ENCODE assay signal across 18 cellular contexts in the genomic region with DNA sequence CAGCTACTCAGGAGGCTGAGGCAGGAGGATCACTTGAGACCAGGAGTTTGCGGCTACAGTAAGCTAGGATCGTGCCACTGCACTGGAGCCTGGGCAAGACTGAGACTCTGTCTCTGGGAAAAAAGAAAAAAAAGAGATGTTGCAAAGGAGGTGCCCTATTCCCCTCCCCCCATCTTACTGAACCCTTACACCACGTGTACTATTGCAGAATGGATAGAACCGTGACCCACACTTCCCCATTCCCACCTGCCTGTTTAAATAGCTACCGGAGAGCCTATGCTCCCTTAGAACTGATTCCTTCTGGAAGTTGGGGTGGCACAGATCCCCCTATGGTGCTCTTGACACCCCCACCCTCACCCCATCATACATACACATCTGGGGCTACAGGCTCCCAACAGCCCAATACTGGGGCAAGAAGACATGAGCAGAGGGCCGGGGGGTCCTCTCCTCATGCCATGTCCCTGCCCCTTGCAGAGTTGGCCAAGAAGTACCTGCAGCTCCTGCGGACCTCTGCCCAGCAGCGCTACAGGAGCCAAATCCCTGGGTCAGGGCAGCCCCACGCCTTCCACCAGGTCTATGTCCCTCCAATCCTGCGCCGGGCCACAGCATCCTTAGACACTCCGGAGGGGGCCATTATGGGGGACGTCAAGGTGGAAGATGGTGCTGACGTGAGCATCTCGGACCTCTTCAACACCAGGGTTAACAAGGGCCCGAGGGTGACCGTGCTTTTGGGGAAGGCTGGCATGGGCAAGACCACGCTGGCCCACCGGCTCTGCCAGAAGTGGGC. TPM values are rescaled to one million over a fixed set of nuclear protein-coding genes. Genes with fewer than 3 reads are reported as not detected.
A peak's percentile ranks its signal among the peaks of the same experiment; 100 is the strongest.
DNase-seq lines count a peak whose midpoint lies in the region; ATAC-seq and TF ChIP-seq lines count a peak whose summit lies in the region.
"Had no signal": no experiment of that assay in that cellular context is flagged by ENCODE, and none has a peak within 500 bp of the region (broad histone marks: within the 10 kb centered on the region; RNA-seq: fewer than 3 reads in every experiment).

No MANE protein-coding gene starts in this region.

- peak overlapping the region; percentile 34 for H3K4me3 Mint-ChIP-seq in CD4-positive, alpha-beta T cell
- H3K4me3 Mint-ChIP-seq in T-helper 17 cell, result peak overlapping the region; percentile 62

- no peak for TF ChIP-seq POLR2A in prostate gland (IDR thresholded peaks at IDR 0.05)

- no peaks in the 10 kb centered on the region for H3K36me3 ChIP-seq in H7 (replicated peaks; ENCODE audit: control insufficient read depth, insufficient read depth, low read length)
- peaks cover 72% of the 10 kb centered on the region for H3K36me3 ChIP-seq in neutrophil
- H3K36me3 ChIP-seq in prostate gland, result no peaks in the 10 kb centered on the region
- H3K36me3 ChIP-seq: HAP-1 had no signal

- H3K4me3 ChIP-seq in H7 (ENCODE audit: insufficient read depth, low read depth, low read length) (no peak overlapping the region), neutrophil (ENCODE audit: low read depth in 1 of 2, low read length in 1 of 2) (peak overlapping the region; percentile 13 to 49), prostate gland (no peak overlapping the region)
- H3K4me3 ChIP-seq: HAP-1, skin epidermis, stomach had no signal

- no peaks in the 10 kb centered on the region for H3K27me3 Mint-ChIP-seq in CD4-positive, alpha-beta T cell
- H3K27me3 Mint-ChIP-seq in T-helper 17 cell, result no peaks in the 10 kb centered on the region

- POLR2A ChIA-PET in CD4-positive, alpha-beta T cell (lab: Charles Lee), result interaction anchor here (2.8 to 7.0 kb wide), 4 partner anchors 14 to 36 kb away, joined by 27 to 55 read pairs (median 42); partner anchors contain the start of gene NLRC5

- no peak for ATAC-seq in CD4-positive, alpha-beta T cell (ENCODE audit: poor library complexity)
- ATAC-seq in T-helper 17 cell (no peak), HG02840 (IDR thresholded peaks at IDR 0.05; ENCODE audit: low FRiP score, unreplicated experiment) (no peak)
- ATAC-seq: activated naive CD4-positive, alpha-beta T cell treated with anti-CD3 and anti-CD28 coated beads, Interleukin-2, amount 50 U/mL, for 72 hours had no signal

- H3K27me3 ChIP-seq in CD4-positive, alpha-beta T cell (ENCODE audit: control insufficient read depth, insufficient read depth, low read length), result no peaks in the 10 kb centered on the region
- H3K27me3 ChIP-seq in H7 (ENCODE audit: control insufficient read depth, insufficient read depth, low read length) (peaks cover 1% of the 10 kb centered on the region), neutrophil (no peaks in the 10 kb centered on the region), prostate gland (replicated peaks; ENCODE audit: insufficient read depth) (no peaks in the 10 kb centered on the region)
- H3K27me3 ChIP-seq: stomach had no signal

- no peak for TF ChIP-seq CTCF in CD4-positive, alpha-beta T cell (IDR thresholded peaks at IDR 0.05)
- TF ChIP-seq CTCF in neutrophil (IDR thresholded peaks at IDR 0.05) (no peak), prostate gland (IDR thresholded peaks at IDR 0.05) (no peak)

- H3K9me3 Mint-ChIP-seq in CD4-positive, alpha-beta T cell, result no peaks in the 10 kb centered on the region

- no peak overlapping the region for H3K27ac ChIP-seq in CD4-positive, alpha-beta T cell (ENCODE audit: low read depth, low read length)
- peak overlapping the region; percentile 87 for H3K27ac ChIP-seq in neutrophil
- no peak overlapping the region for H3K27ac ChIP-seq in prostate gland
- H3K27ac ChIP-seq: stomach had no signal

- peaks cover 94% of the 10 kb centered on the region for H3K4me1 Mint-ChIP-seq in CD4-positive, alpha-beta T cell (ENCODE audit: low read depth)
- peaks cover 71% of the 10 kb centered on the region for H3K4me1 Mint-ChIP-seq in T-helper 17 cell

- peaks cover 59 to 69% of the 10 kb centered on the region in 2 experiments for H3K4me1 ChIP-seq in neutrophil (ENCODE audit: control insufficient read depth in 1 of 2, insufficient read depth in 1 of 2, low read depth in 1 of 2, low read length in 1 of 2)
- no peaks in the 10 kb centered on the region for H3K4me1 ChIP-seq in prostate gland (replicated peaks)
- H3K4me1 ChIP-seq: HAP-1 had no signal

- CTCF ChIA-PET in CD4-positive, alpha-beta T cell (lab: Charles Lee), result interaction anchor here (1.3 to 3.1 kb wide), 2 partner anchors 36 to 61 kb away, joined by 3 to 17 read pairs; partner anchors contain the start of gene NLRC5

- H3K9me3 ChIP-seq in CD4-positive, alpha-beta T cell (ENCODE audit: control insufficient read depth, low read length), result no peaks in the 10 kb centered on the region
- H3K9me3 ChIP-seq in T-helper 17 cell (ENCODE audit: control insufficient read depth, low read length, poor library complexity, severe bottlenecking) (no peaks in the 10 kb centered on the region), neutrophil (no peaks in the 10 kb centered on the region), prostate gland (no peaks in the 10 kb centered on the region)
- H3K9me3 ChIP-seq: HAP-1, stomach had no signal

- intact Hi-C loops in CD4-positive, alpha-beta T cell (cut with DNase I, micrococcal nuclease), result loop anchor here in 1 of 2 experiments (5.0 kb wide), 1 partner anchor 33 kb away; no protein-coding TSS in a partner anchor
- intact Hi-C loops in prostate gland (cut with DNase I), result no loop called here

- H3K27ac Mint-ChIP-seq in CD4-positive, alpha-beta T cell, result peak overlapping the region; percentile 84
- H3K27ac Mint-ChIP-seq in T-helper 17 cell, result peak overlapping the region; percentile 94

- WGBS in prostate gland, result 75% methylated on average over 19 of the region's 19 CpGs

- peaks cover 97% of the 10 kb centered on the region for H3K36me3 Mint-ChIP-seq in CD4-positive, alpha-beta T cell (ENCODE audit: low read depth)
- peaks cover 10% of the 10 kb centered on the region for H3K36me3 Mint-ChIP-seq in T-helper 17 cell (ENCODE audit: low read depth)

- peak in 1 of 10 experiments; percentile 32 for DNase-seq in CD4-positive, alpha-beta T cell
- DNase-seq in H7, result peak; percentile 17
- DNase-seq in T-helper 17 cell, result no peak
- DNase-seq in prostate gland (ENCODE audit: low spot score), result no peak
- no peak for DNase-seq in NCI-H1694 treated with DMSO at 0.1 percent for 48 hours (lab: John Stamatoyannopoulos, UW)
- DNase-seq: activated CD4-positive, alpha-beta T cell treated with anti-CD3 and anti-CD28 coated beads, Interleukin-2, amount 50 U/mL, for 1 hour; activated T-cell treated with anti-CD3 and anti-CD28 coated beads for 4 hours; Kasumi-1; kidney glomerular epithelial cell; NCI-H1092 treated with DMSO at 0.1 percent for 48 hours; NCI-H524; stomach; trophoblast cell had no signal

RNA-seq across cellular contexts. Expression of gene NLRC5, which starts 35.7 kb away (rescaled TPM):
- 100 to 1,000 TPM; 424 to 434 TPM for total RNA-seq in CD4-positive, alpha-beta T cell
- 0.80 and 0.85 TPM in 2 replicates for total RNA-seq in H7 (2014; rRNA removed; shearing (Covaris generic))
- total RNA-seq in T-helper 17 cell (100 to 1,000 TPM; 381 to 578 TPM), prostate gland (10 to 100 TPM in 1 of 2 donors, 1 to 10 TPM in 1; 9.5 to 31.2 TPM)

Comparison
In these comparisons a context has a peak if more than half of its experiments do, and no peak if none do; other contexts are left out.
1. H3K4me3 ChIP-seq: peak in neutrophil (2 of 2); none in H7 (single experiment) and prostate gland (0 of 2).
2. RNA of gene NLRC5, which starts 35.7 kb away (total RNA-seq): 381 to 578 TPM in T-helper 17 cell and 424 to 434 TPM in CD4-positive, alpha-beta T cell; 9.5 to 31.2 TPM in prostate gland and 0.80 to 0.85 TPM in H7; every median in the first group is over 10 times any median in the second.